In the genomic region with DNA sequence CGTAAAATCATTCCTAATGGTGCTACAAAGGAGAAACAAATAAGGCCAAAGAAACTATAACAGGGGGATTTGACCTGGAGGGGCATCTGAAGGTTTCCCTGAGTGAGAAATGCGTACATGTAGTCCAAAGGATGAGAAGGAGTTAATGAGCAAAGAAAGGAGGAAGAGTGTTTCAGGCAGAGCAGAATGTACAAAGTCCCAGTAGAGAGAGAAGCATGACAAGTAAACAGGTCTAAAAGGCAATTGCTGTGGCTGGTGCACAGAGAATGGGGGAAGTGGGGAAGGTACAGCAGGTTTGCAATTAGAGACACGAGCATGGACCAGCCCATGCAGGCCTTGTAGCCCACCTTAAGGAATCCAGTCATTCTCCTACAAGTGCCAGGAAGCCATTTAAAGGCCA, we compare ENCODE assay signal across 1 cellular context.
TF ChIP-seq lines count a peak whose summit lies in the region.

No MANE protein-coding gene starts in this region.

TF ChIP-seq in HepG2, 621 proteins besides CTCF, POLR2A, EP300 and RAD21 (continued from another document):
- TF ChIP-seq, protein P1, sequence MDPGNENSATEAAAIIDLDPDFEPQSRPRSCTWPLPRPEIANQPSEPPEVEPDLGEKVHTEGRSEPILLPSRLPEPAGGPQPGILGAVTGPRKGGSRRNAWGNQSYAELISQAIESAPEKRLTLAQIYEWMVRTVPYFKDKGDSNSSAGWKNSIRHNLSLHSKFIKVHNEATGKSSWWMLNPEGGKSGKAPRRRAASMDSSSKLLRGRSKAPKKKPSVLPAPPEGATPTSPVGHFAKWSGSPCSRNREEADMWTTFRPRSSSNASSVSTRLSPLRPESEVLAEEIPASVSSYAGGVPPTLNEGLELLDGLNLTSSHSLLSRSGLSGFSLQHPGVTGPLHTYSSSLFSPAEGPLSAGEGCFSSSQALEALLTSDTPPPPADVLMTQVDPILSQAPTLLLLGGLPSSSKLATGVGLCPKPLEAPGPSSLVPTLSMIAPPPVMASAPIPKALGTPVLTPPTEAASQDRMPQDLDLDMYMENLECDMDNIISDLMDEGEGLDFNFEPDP (CRISPR knock-in tag; conservative IDR thresholded peaks at IDR 0.05): no peak
- TF ChIP-seq REPIN1 (CRISPR knock-in tag; IDR thresholded peaks at IDR 0.05; ENCODE audit: borderline replicate concordance, low read depth) (no peak), ZNF605 (CRISPR knock-in tag; IDR thresholded peaks at IDR 0.05) (no peak)
